Comparison of ENCODE assay signal across 1 cellular context in genomic region chr7:148507064-148507573, GRCh38.
TF ChIP-seq lines count a peak whose summit lies in the region.

No MANE protein-coding gene starts in this region.

TF ChIP-seq in GM12878, 131 proteins besides CTCF, POLR2A, EP300 and RAD21 (continued from another document):
- peak; percentile 99 for TF ChIP-seq ATF2 (IDR thresholded peaks at IDR 0.05; ENCODE audit: low read length)
- TF ChIP-seq SRF (IDR thresholded peaks at IDR 0.05; ENCODE audit: low read depth in 2 of 2, low read length in 2 of 2) = peak in 1 of 2 experiments; percentile 81; a peak in 1 of 4 replicates
- TF ChIP-seq IKZF2 (IDR thresholded peaks at IDR 0.05) = peak; percentile 87 to 96; a peak in 3 of 4 replicates
- TF ChIP-seq IKZF1 (conservative IDR thresholded peaks at IDR 0.05) = peak; percentile 87
- peak; percentile 46; the same call in 1 of the 2 replicates for TF ChIP-seq SMARCA5 (IDR thresholded peaks at IDR 0.05)
- 0 out of 2 replicates have a peak, but pooled peaks have one; percentile 18 for TF ChIP-seq RAD51 (IDR thresholded peaks at IDR 0.05)
- peak; percentile 80 for TF ChIP-seq GABPA (IDR thresholded peaks at IDR 0.05; ENCODE audit: low read depth)
- 0 out of 2 replicates have a peak, but pooled peaks have one; percentile 57 for TF ChIP-seq ZNF592 (IDR thresholded peaks at IDR 0.05)
- TF ChIP-seq PKNOX1 (IDR thresholded peaks at IDR 0.05) = peak; percentile 78
- TF ChIP-seq MEF2A (IDR thresholded peaks at IDR 0.05; ENCODE audit: insufficient read depth, low read depth, low read length) = peak; percentile 86
- TF ChIP-seq MTA3 (IDR thresholded peaks at IDR 0.05; ENCODE audit: borderline replicate concordance, low read length) = peak; percentile 98
- peak; percentile 87; the same call in 1 of the 2 replicates for TF ChIP-seq STAT3 (IDR thresholded peaks at IDR 0.05; ENCODE audit: low read depth, low read length)
- 0 out of 4 replicates have a peak, but pooled peaks of 1 of the 2 experiments have one; percentile 86 for TF ChIP-seq CEBPB (IDR thresholded peaks at IDR 0.05; ENCODE audit: borderline replicate concordance in 1 of 2, low read depth in 2 of 2, low read length in 2 of 2)
- peak; percentile 91 for TF ChIP-seq TBL1XR1 (IDR thresholded peaks at IDR 0.05; ENCODE audit: low read depth, low read length)
- TF ChIP-seq CREM (IDR thresholded peaks at IDR 0.05; ENCODE audit: low read depth) = peak; percentile 97
- peak; percentile 67; the same call in 1 of the 2 replicates for TF ChIP-seq GATAD2B (conservative IDR thresholded peaks at IDR 0.05; ENCODE audit: low read depth)
- peak; percentile 85; the same call in 2 of the 3 replicates for TF ChIP-seq POU2F2 (IDR thresholded peaks at IDR 0.05; ENCODE audit: borderline replicate concordance, low read depth, low read length)
- TF ChIP-seq BCL3 (IDR thresholded peaks at IDR 0.05; ENCODE audit: borderline replicate concordance, insufficient read depth, low read depth, low read length, poor library complexity, severe bottlenecking) = peak; percentile 93
- TF ChIP-seq TCF12 (IDR thresholded peaks at IDR 0.05; ENCODE audit: low read depth, low read length) = peak; percentile 58; the same call in 1 of the 2 replicates
- peak; percentile 91 for TF ChIP-seq TCF3 (IDR thresholded peaks at IDR 0.05; ENCODE audit: borderline replicate concordance, insufficient read depth, low read depth, low read length)
- peak; percentile 91 for TF ChIP-seq PML (IDR thresholded peaks at IDR 0.05; ENCODE audit: low read length)
- TF ChIP-seq ZNF384 (IDR thresholded peaks at IDR 0.05; ENCODE audit: borderline replicate concordance, low read depth, low read length) = peak; percentile 88
- TF ChIP-seq TARDBP (IDR thresholded peaks at IDR 0.05; ENCODE audit: borderline replicate concordance) = 0 out of 2 replicates have a peak, but pooled peaks have one; percentile 35
- peak; percentile 99 for TF ChIP-seq BCL11A (IDR thresholded peaks at IDR 0.05; ENCODE audit: low read depth, low read length)
- peak; percentile 100 for TF ChIP-seq DPF2 (IDR thresholded peaks at IDR 0.05)
- TF ChIP-seq NBN (IDR thresholded peaks at IDR 0.05) = peak; percentile 94
- peak; percentile 90 for TF ChIP-seq EED (IDR thresholded peaks at IDR 0.05; ENCODE audit: low read depth)
- TF ChIP-seq CHD2 (IDR thresholded peaks at IDR 0.05; ENCODE audit: borderline replicate concordance, low read depth, low read length) = 0 out of 2 replicates have a peak, but pooled peaks have one; percentile 23
- TF ChIP-seq ZNF217 (IDR thresholded peaks at IDR 0.05) = peak; percentile 99
- peak; percentile 97 for TF ChIP-seq BACH1 (IDR thresholded peaks at IDR 0.05; ENCODE audit: borderline replicate concordance)
- TF ChIP-seq MLLT1 (IDR thresholded peaks at IDR 0.05) = 0 out of 2 replicates have a peak, but pooled peaks have one; percentile 69
- peak; percentile 85; the same call in 1 of the 2 replicates for TF ChIP-seq PAX5 (IDR thresholded peaks at IDR 0.05; ENCODE audit: borderline replicate concordance, low read depth, low read length)
- TF ChIP-seq E2F8 (IDR thresholded peaks at IDR 0.05; ENCODE audit: low read depth, partially characterized antibody) = peak; percentile 22
- TF ChIP-seq BHLHE40 (IDR thresholded peaks at IDR 0.05; ENCODE audit: borderline replicate concordance in 1 of 2, low read depth in 2 of 2, low read length in 1 of 2) = peak; percentile 50 to 65
- peak; percentile 98 for TF ChIP-seq ZBED1 (IDR thresholded peaks at IDR 0.05; ENCODE audit: borderline replicate concordance)
- peak; percentile 99 for TF ChIP-seq NFIC (IDR thresholded peaks at IDR 0.05; ENCODE audit: low read depth, low read length)
- TF ChIP-seq CBFB (IDR thresholded peaks at IDR 0.05; ENCODE audit: low read depth) = peak; percentile 51; the same call in 1 of the 2 replicates
